In genomic region chr1:25799346-25799720, GRCh38 we compare ENCODE assay signal across 1 cellular context.
TF ChIP-seq lines count a peak whose summit lies in the region.

No MANE protein-coding gene starts in this region.

TF ChIP-seq in H1, 55 proteins besides CTCF, POLR2A, EP300 and RAD21 (continued from another document):
- no peak for TF ChIP-seq RBBP5 (IDR thresholded peaks at IDR 0.05; ENCODE audit: borderline replicate concordance, low read depth, low read length)
- no peak for TF ChIP-seq JUN (IDR thresholded peaks at IDR 0.05; ENCODE audit: low read depth, low read length)
- TF ChIP-seq SIN3A (conservative IDR thresholded peaks at IDR 0.05 in 1 of 2, IDR thresholded peaks at IDR 0.05 in 1 of 2; ENCODE audit: low read depth in 1 of 2, low read length in 2 of 2), result no peak
- no peak for TF ChIP-seq CHD2 (IDR thresholded peaks at IDR 0.05; ENCODE audit: low read length)
- no peak for TF ChIP-seq KDM4A (IDR thresholded peaks at IDR 0.05; ENCODE audit: low read depth, low read length, severe bottlenecking)
- TF ChIP-seq KDM5A (IDR thresholded peaks at IDR 0.05; ENCODE audit: low read length), result no peak
- no peak for TF ChIP-seq TAF1 (IDR thresholded peaks at IDR 0.05; ENCODE audit: low read depth, low read length)
- TF ChIP-seq RXRA (IDR thresholded peaks at IDR 0.05; ENCODE audit: insufficient read depth, low read depth, low read length), result no peak
- TF ChIP-seq GTF2F1 (IDR thresholded peaks at IDR 0.05; ENCODE audit: borderline replicate concordance, low read depth, low read length), result no peak
- no peak for TF ChIP-seq ASH2L (IDR thresholded peaks at IDR 0.05; ENCODE audit: low read length)
- no peak for TF ChIP-seq SIRT6 (IDR thresholded peaks at IDR 0.05; ENCODE audit: low read length)
